Comparison of ENCODE assay signal across 18 cellular contexts in genomic region chr4:16866974-16867373, GRCh38. TPM values are rescaled to one million over a fixed set of nuclear protein-coding genes. Genes with fewer than 3 reads are reported as not detected.
"Had no signal": no experiment of that assay in that cellular context is flagged by ENCODE, and none has a peak within 500 bp of the region (broad histone marks: within the 10 kb centered on the region; RNA-seq: fewer than 3 reads in every experiment).

No MANE protein-coding gene starts in this region.

- DNase-seq: cortex of kidney; effector memory CD4-positive, alpha-beta T cell; erythroblast; foreskin keratinocyte; head of caudate nucleus; hypothalamus; islet precursor cell; left lung; naive thymus-derived CD8-positive, alpha-beta T cell; psoas muscle; retina; sigmoid colon; stimulated activated CD4-positive, alpha-beta T cell treated with anti-CD3 and anti-CD28 coated beads, Interleukin-12 subunit alpha, Interleukin-12 subunit beta, amount 100 ng/mL, for 4 hours; stimulated activated naive CD4-positive, alpha-beta T cell; stomach; trophoblast cell had no signal

- H3K4me3 ChIP-seq: left lung, psoas muscle, sigmoid colon, skin epidermis, stomach had no signal

- ATAC-seq: foreskin keratinocyte; left lung; naive thymus-derived CD8-positive, alpha-beta T cell; psoas muscle had no signal

- H3K9me3 ChIP-seq: left lung, neutrophil, psoas muscle, sigmoid colon, stomach had no signal

- H3K36me3 ChIP-seq: left lung, neutrophil, sigmoid colon, stomach had no signal

- H3K27ac ChIP-seq: foreskin keratinocyte, neutrophil, psoas muscle, sigmoid colon, stomach had no signal

- H3K27me3 ChIP-seq: foreskin keratinocyte, left lung, neutrophil, sigmoid colon, stomach had no signal

- H3K4me1 ChIP-seq: foreskin keratinocyte, left lung, psoas muscle, sigmoid colon had no signal

RNA-seq across cellular contexts. Expression of gene LDB2, which starts 31.5 kb away (rescaled TPM):
- total RNA-seq: foreskin keratinocyte; naive thymus-derived CD8-positive, alpha-beta T cell had no signal
- polyA plus RNA-seq: foreskin keratinocyte had no signal
